In genomic region chr1:23018661-23019093, GRCh38 we compare ENCODE assay signal across 2 cellular contexts.
TF ChIP-seq lines count a peak whose summit lies in the region.

No MANE protein-coding gene starts in this region.

TF ChIP-seq in K562, 482 proteins besides CTCF, POLR2A, EP300 and RAD21 (continues in another document):
- TF ChIP-seq FIP1L1 (IDR thresholded peaks at IDR 0.05; ENCODE audit: low read depth, low read length, poor library complexity, severe bottlenecking), result no peak
- TF ChIP-seq PREB (CRISPR knock-in tag; IDR thresholded peaks at IDR 0.05), result no peak
- peak in 1 of 2 experiments; percentile 57; a peak in 1 of 4 replicates for TF ChIP-seq KDM1A (IDR thresholded peaks at IDR 0.05)
- TF ChIP-seq CEBPB (tag; IDR thresholded peaks at IDR 0.05), result peak; percentile 59; the same call in 1 of the 2 replicates
- TF ChIP-seq ELK3 (CRISPR knock-in tag; IDR thresholded peaks at IDR 0.05), result no peak
- 0 out of 2 replicates have a peak, but pooled peaks have one; percentile 46 for TF ChIP-seq ELF4 (CRISPR knock-in tag; IDR thresholded peaks at IDR 0.05)
- no peak for TF ChIP-seq ARID2 (IDR thresholded peaks at IDR 0.05)
- no peak for TF ChIP-seq HDAC8 (tag; IDR thresholded peaks at IDR 0.05)
- TF ChIP-seq AFF1 (IDR thresholded peaks at IDR 0.05; ENCODE audit: low read depth in 1 of 2, partially characterized antibody in 2 of 2), result peak in 1 of 2 experiments; percentile 87
- 0 out of 2 replicates have a peak, but pooled peaks have one; percentile 41 for TF ChIP-seq ZNF41 (CRISPR knock-in tag; conservative IDR thresholded peaks at IDR 0.05)
- 0 out of 2 replicates have a peak, but pooled peaks have one; percentile 29 for TF ChIP-seq MIER1 (IDR thresholded peaks at IDR 0.05; ENCODE audit: low read depth)
- TF ChIP-seq ZNF282 (CRISPR knock-in tag; IDR thresholded peaks at IDR 0.05), result no peak
- 0 out of 2 replicates have a peak, but pooled peaks have one; percentile 10 for TF ChIP-seq DMBX1 (CRISPR knock-in tag; IDR thresholded peaks at IDR 0.05; ENCODE audit: borderline replicate concordance)
- 0 out of 2 replicates have a peak, but pooled peaks have one; percentile 17 for TF ChIP-seq GTF2A2 (tag; IDR thresholded peaks at IDR 0.05)
- 0 out of 2 replicates have a peak, but pooled peaks have one; percentile 55 for TF ChIP-seq BACH1 (tag; IDR thresholded peaks at IDR 0.05)
- TF ChIP-seq ZBTB17 (CRISPR knock-in tag; IDR thresholded peaks at IDR 0.05), result 0 out of 2 replicates have a peak, but pooled peaks have one; percentile 35
- 0 out of 2 replicates have a peak, but pooled peaks have one; percentile 33 for TF ChIP-seq DEAF1 (CRISPR knock-in tag; IDR thresholded peaks at IDR 0.05)
- TF ChIP-seq PHF20 (IDR thresholded peaks at IDR 0.05; ENCODE audit: partially characterized antibody), result no peak
- peak; percentile 43; the same call in 1 of the 2 replicates for TF ChIP-seq ZNF444 (CRISPR knock-in tag; IDR thresholded peaks at IDR 0.05)
- TF ChIP-seq CEBPG (CRISPR knock-in tag; IDR thresholded peaks at IDR 0.05), result no peak
- TF ChIP-seq CEBPG (tag; conservative IDR thresholded peaks at IDR 0.05 in 1 of 2, IDR thresholded peaks at IDR 0.05 in 1 of 2), result peak in 1 of 2 experiments; percentile 55; a peak in 2 of 4 replicates
- TF ChIP-seq OTX1 (CRISPR knock-in tag; IDR thresholded peaks at IDR 0.05), result peak; percentile 81
- TF ChIP-seq FOSL1 (tag; conservative IDR thresholded peaks at IDR 0.05), result no peak
- no peak for TF ChIP-seq TFAP4 (CRISPR knock-in tag; IDR thresholded peaks at IDR 0.05; ENCODE audit: borderline replicate concordance)
- TF ChIP-seq HNRNPL (IDR thresholded peaks at IDR 0.05; ENCODE audit: low read depth, low read length), result no peak

TF ChIP-seq in HepG2, 621 proteins besides CTCF, POLR2A, EP300 and RAD21:
- TF ChIP-seq ZNF468 (CRISPR knock-in tag; IDR thresholded peaks at IDR 0.05), result no peak
- no peak for TF ChIP-seq ZNF816 (CRISPR knock-in tag; IDR thresholded peaks at IDR 0.05; ENCODE audit: borderline replicate concordance)
- no peak for TF ChIP-seq AHR (CRISPR knock-in tag; IDR thresholded peaks at IDR 0.05)
- TF ChIP-seq ZNF710 (CRISPR knock-in tag; IDR thresholded peaks at IDR 0.05; ENCODE audit: borderline replicate concordance), result no peak
- TF ChIP-seq HNF1A (IDR thresholded peaks at IDR 0.05; ENCODE audit: low read depth), result 0 out of 2 replicates have a peak, but pooled peaks have one; percentile 9
- TF ChIP-seq HNF1A (CRISPR knock-in tag; IDR thresholded peaks at IDR 0.05; ENCODE audit: borderline replicate concordance), result no peak
- peak; percentile 12; the same call in 1 of the 2 replicates for TF ChIP-seq MYPOP (CRISPR knock-in tag; IDR thresholded peaks at IDR 0.05)
- 0 out of 2 replicates have a peak, but pooled peaks have one; percentile 9 for TF ChIP-seq PLSCR1 (CRISPR knock-in tag; IDR thresholded peaks at IDR 0.05; ENCODE audit: borderline replicate concordance)
- TF ChIP-seq DNMT1 (CRISPR knock-in tag; IDR thresholded peaks at IDR 0.05), result no peak
- no peak for TF ChIP-seq ZNF577 (CRISPR knock-in tag; IDR thresholded peaks at IDR 0.05; ENCODE audit: borderline replicate concordance, low read depth)
- TF ChIP-seq ZNF18 (CRISPR knock-in tag; IDR thresholded peaks at IDR 0.05; ENCODE audit: insufficient replicate concordance), result peak; percentile 81
- TF ChIP-seq FOXO4 (CRISPR knock-in tag; conservative IDR thresholded peaks at IDR 0.05), result no peak
- peak; percentile 92 for TF ChIP-seq HNRNPK (IDR thresholded peaks at IDR 0.05; ENCODE audit: low read depth, low read length, poor library complexity, severe bottlenecking)
- no peak for TF ChIP-seq ZNF124 (CRISPR knock-in tag; IDR thresholded peaks at IDR 0.05)
- TF ChIP-seq FOSL1 (CRISPR knock-in tag; IDR thresholded peaks at IDR 0.05; ENCODE audit: borderline replicate concordance), result no peak
